ENCODE assay signal across 20 cellular contexts in genomic region chr4:12270546-12270945, GRCh38.
"Had no signal": no experiment of that assay in that cellular context is flagged by ENCODE, and none has a peak within 500 bp of the region (broad histone marks: within the 10 kb centered on the region; RNA-seq: fewer than 3 reads in every experiment).

No MANE protein-coding gene starts in this region.

- H3K36me3 ChIP-seq: adrenal gland, esophagus muscularis mucosa, left ventricle myocardium inferior, right atrium auricular region, spleen, tibial nerve had no signal

- DNase-seq: activated CD4-positive, alpha-beta T cell treated with anti-CD3 and anti-CD28 coated beads for 36 hours; activated CD4-positive, CD25-positive, alpha-beta regulatory T cell; activated naive CD4-positive, alpha-beta T cell treated with Interleukin-2 at 50 U/mL for 16 hours; activated naive CD8-positive, alpha-beta T cell treated with anti-CD3 and anti-CD28 coated beads for 36 hours; activated T-cell treated with anti-CD3 and anti-CD28 coated beads for 4 hours; activated T-cell treated with anti-CD3 and anti-CD28 coated beads, Interleukin-2, amount 50 U/mL, for 72 hours; adrenal gland; aorta; body of pancreas; central memory CD4-positive, alpha-beta T cell; islet precursor cell; left ventricle myocardium inferior; occipital lobe; spleen; stimulated activated naive CD4-positive, alpha-beta T cell; T-helper 1 cell had no signal

- H3K27me3 ChIP-seq: adrenal gland, body of pancreas, esophagus muscularis mucosa, right atrium auricular region, spleen, tibial nerve had no signal

- ATAC-seq: activated CD4-positive, alpha-beta T cell treated with anti-CD3 and anti-CD28 coated beads for 36 hours; activated T-cell treated with anti-CD3 and anti-CD28 coated beads, Interleukin-2, amount 50 U/mL, for 72 hours; body of pancreas had no signal

- H3K4me3 ChIP-seq: adrenal gland, body of pancreas, esophagus muscularis mucosa, left ventricle myocardium inferior, lung, right atrium auricular region, spleen, tibial nerve had no signal

- H3K27ac ChIP-seq: adrenal gland, body of pancreas, esophagus muscularis mucosa, left ventricle myocardium inferior, right atrium auricular region, spleen, tibial nerve had no signal
